In genomic region chr9:101399641-101399965, GRCh38 we compare ENCODE assay signal across 1 cellular context.
TF ChIP-seq lines count a peak whose summit lies in the region.

No MANE protein-coding gene starts in this region.

TF ChIP-seq in A549, 52 proteins besides CTCF, POLR2A, EP300 and RAD21 (continued from another document):
- no peak for TF ChIP-seq KDM1A (IDR thresholded peaks at IDR 0.05; ENCODE audit: low read depth)
- no peak for TF ChIP-seq CHD2 (IDR thresholded peaks at IDR 0.05; ENCODE audit: low read length, partially characterized antibody)
- TF ChIP-seq ZC3H11A (IDR thresholded peaks at IDR 0.05) = no peak
- no peak for TF ChIP-seq RNF2 (IDR thresholded peaks at IDR 0.05; ENCODE audit: borderline replicate concordance, low read depth)
- no peak for TF ChIP-seq EHF (CRISPR knock-in tag; IDR thresholded peaks at IDR 0.05)
- no peak for TF ChIP-seq TP53 (CRISPR knock-in tag; IDR thresholded peaks at IDR 0.05)
- TF ChIP-seq FOXS1 (CRISPR knock-in tag; IDR thresholded peaks at IDR 0.05) = no peak
- TF ChIP-seq HMGXB4 (CRISPR knock-in tag; IDR thresholded peaks at IDR 0.05; ENCODE audit: borderline replicate concordance) = no peak
- no peak for TF ChIP-seq NPAS2 (CRISPR knock-in tag; IDR thresholded peaks at IDR 0.05; ENCODE audit: borderline replicate concordance)
- TF ChIP-seq NR3C1 (IDR thresholded peaks at IDR 0.05) = no peak
TF ChIP-seq in A549: peak in this region for 0.
